In genomic region chr18:50297621-50298442, GRCh38 we compare ENCODE assay signal across 8 cellular contexts. TPM values are rescaled to one million over a fixed set of nuclear protein-coding genes. Genes with fewer than 3 reads are reported as not detected.
DNase-seq lines count a peak whose midpoint lies in the region; ATAC-seq and TF ChIP-seq lines count a peak whose summit lies in the region.

No MANE protein-coding gene starts in this region.

- TF ChIP-seq CTCF in progenitor cell of endocrine pancreas (IDR thresholded peaks at IDR 0.05; ENCODE audit: unreplicated experiment) = no peak
- no peak for TF ChIP-seq CTCF in Caco-2 (IDR thresholded peaks at IDR 0.05; ENCODE audit: insufficient read depth in 1 of 2, low read depth in 1 of 2, low read length in 1 of 2, severe bottlenecking in 1 of 2, unreplicated experiment in 1 of 2)

- CTCF ChIA-PET in Caco-2 (lab: Charles Lee) = no interaction called here

- H3K4me1 ChIP-seq in HUES48 (ENCODE audit: control insufficient read depth, insufficient read depth, low read length) (no peaks in the 10 kb centered on the region), right cardiac atrium (ENCODE audit: control insufficient read depth, insufficient read depth, low read length) (no peaks in the 10 kb centered on the region), Caco-2 (no peaks in the 10 kb centered on the region)

- ATAC-seq in GM21447 (IDR thresholded peaks at IDR 0.05; ENCODE audit: unreplicated experiment) = peak; percentile 100
- ATAC-seq in SK-N-SH treated with all-trans-retinoic acid at 6 μM for 48 hours = peak; percentile 97
- peak; percentile 93 to 98 for ATAC-seq in right cardiac atrium

- H3K9me3 Mint-ChIP-seq in progenitor cell of endocrine pancreas (ENCODE audit: low read depth) (no peaks in the 10 kb centered on the region), Caco-2 (ENCODE audit: unreplicated experiment) (no peaks in the 10 kb centered on the region)

- no peaks in the 10 kb centered on the region for H3K36me3 ChIP-seq in HUES48 (ENCODE audit: control insufficient read depth, insufficient read depth, low read length)
- no peaks in the 10 kb centered on the region for H3K36me3 ChIP-seq in Caco-2 (ENCODE audit: control insufficient read depth, insufficient read depth, low read length)

- peaks cover 10% of the 10 kb centered on the region for H3K27me3 ChIP-seq in HUES48 (ENCODE audit: control insufficient read depth, insufficient read depth, low read length)
- no peaks in the 10 kb centered on the region for H3K27me3 ChIP-seq in right cardiac atrium (ENCODE audit: control insufficient read depth, insufficient read depth)
- H3K27me3 ChIP-seq in Caco-2 (replicated peaks; ENCODE audit: control insufficient read depth, insufficient read depth, low read length) = no peaks in the 10 kb centered on the region

- H3K27ac Mint-ChIP-seq in progenitor cell of endocrine pancreas = no peak overlapping the region
- no peak overlapping the region for H3K27ac Mint-ChIP-seq in Caco-2 (ENCODE audit: unreplicated experiment)

- DNase-seq in DMS153 treated with DMSO at 0.1 percent for 48 hours (lab: John Stamatoyannopoulos, UW; ENCODE audit: unreplicated experiment) = peak; percentile 65
- DNase-seq in amygdala (lab: John Stamatoyannopoulos, UW) = peak in 48 of 56 donors; percentile 11 to 80 (median 49)
- DNase-seq in right cardiac atrium = peak; percentile 83 to 92 (median 89)
- DNase-seq in progenitor cell of endocrine pancreas (ENCODE audit: low spot score, unreplicated experiment) = no peak
- DNase-seq in Caco-2 = no peak

- H3K4me3 ChIP-seq in HUES48 (ENCODE audit: low read depth, low read length) (peak overlapping the region; percentile 57), right cardiac atrium (ENCODE audit: low read length) (peak overlapping the region; percentile 39), Caco-2 (ENCODE audit: low read depth, low read length) (no peak overlapping the region)

- BruUV-seq in Caco-2 (replicated peaks; lab: Mats Ljungman, UMichigan) = no TSS peak

- intact Hi-C loops in right cardiac atrium (cut with DNase I) (no loop called here), Caco-2 (cut with micrococcal nuclease; ENCODE audit: unreplicated experiment) (no loop called here)

- 10% methylated on average over 28 of the region's 28 CpGs for WGBS in right cardiac atrium

- H3K27me3 Mint-ChIP-seq in progenitor cell of endocrine pancreas = peaks cover 8% of the 10 kb centered on the region
- H3K27me3 Mint-ChIP-seq in Caco-2 (ENCODE audit: insufficient read depth, unreplicated experiment) = peaks cover 3% of the 10 kb centered on the region

- H3K4me1 Mint-ChIP-seq in progenitor cell of endocrine pancreas (ENCODE audit: low read depth) = peaks cover 8% of the 10 kb centered on the region
- H3K4me1 Mint-ChIP-seq in Caco-2 (ENCODE audit: low read depth, unreplicated experiment) = no peaks in the 10 kb centered on the region

- H3K9me3 ChIP-seq in HUES48 (ENCODE audit: control insufficient read depth, insufficient read depth, low read length) = no peaks in the 10 kb centered on the region
- H3K9me3 ChIP-seq in right cardiac atrium (ENCODE audit: control insufficient read depth, low read length) = no peaks in the 10 kb centered on the region
- H3K9me3 ChIP-seq in Caco-2 = no peaks in the 10 kb centered on the region

- POLR2A ChIA-PET in Caco-2 (lab: Charles Lee) = no interaction called here

- H3K9ac ChIP-seq in HUES48 (ENCODE audit: low read depth, low read length) = no peak overlapping the region

- H3K36me3 Mint-ChIP-seq in progenitor cell of endocrine pancreas (ENCODE audit: insufficient read depth) = no peaks in the 10 kb centered on the region
- H3K36me3 Mint-ChIP-seq in Caco-2 (ENCODE audit: insufficient read depth, unreplicated experiment) = no peaks in the 10 kb centered on the region

- H3K27ac ChIP-seq in HUES48 (ENCODE audit: low read depth, low read length) (no peak overlapping the region), right cardiac atrium (ENCODE audit: low read length) (no peak overlapping the region)

- peak overlapping the region; percentile 80 for H3K4me3 Mint-ChIP-seq in progenitor cell of endocrine pancreas (ENCODE audit: low read depth)
- H3K4me3 Mint-ChIP-seq in Caco-2 (ENCODE audit: unreplicated experiment) = no peak overlapping the region

TF ChIP-seq in SK-N-SH treated with all-trans-retinoic acid at 6 μM for 48 hours, 23 proteins besides CTCF, POLR2A, EP300 and RAD21:
- TF ChIP-seq TSHZ2 (CRISPR knock-in tag; IDR thresholded peaks at IDR 0.05) (0 out of 2 replicates have a peak, but pooled peaks have one; percentile 8), ESRRG (CRISPR knock-in tag; IDR thresholded peaks at IDR 0.05) (no peak)
TF ChIP-seq in SK-N-SH treated with all-trans-retinoic acid at 6 μM for 48 hours: peak in this region for 1.

RNA-seq across cellular contexts. Expression of gene CXXC1, which starts 10.3 kb away (rescaled TPM):
- total RNA-seq in right cardiac atrium = 10 to 100 TPM; 31.9 to 52.3 (median 42.1) TPM
- 34.2 TPM for polyA plus RNA-seq in right cardiac atrium
- 109 and 118 TPM in 2 replicates for total RNA-seq in progenitor cell of endocrine pancreas
- total RNA-seq in Caco-2 (2022) = 37.7 and 41.5 TPM in 2 replicates

RNA-seq across cellular contexts. Expression of gene MBD1, which starts 16.5 kb away (rescaled TPM):
- total RNA-seq in right cardiac atrium (10 to 100 TPM; 44.7 to 59.7 (median 55.9) TPM), progenitor cell of endocrine pancreas (89.6 and 96.0 TPM in 2 replicates), Caco-2 (2022) (31.1 and 34.7 TPM in 2 replicates)
- polyA plus RNA-seq in right cardiac atrium = 30.3 TPM

RNA-seq across cellular contexts. Expression of gene CFAP53, which starts 31.5 kb away (rescaled TPM):
- total RNA-seq in right cardiac atrium = under 1 TPM; 0.23 to 0.56 (median 0.29) TPM
- 0.34 TPM for polyA plus RNA-seq in right cardiac atrium
- total RNA-seq in progenitor cell of endocrine pancreas = 1.5 and 1.7 TPM in 2 replicates
- total RNA-seq in Caco-2 (2022) = 0.23 TPM in 1 of 2 replicates, not detected in the other

Comparison
In these comparisons a context has a peak if more than half of its experiments do, and no peak if none do; other contexts are left out.
1. DNase-seq: peak in DMS153 treated with DMSO at 0.1 percent for 48 hours (single experiment), amygdala (48 of 56) and right cardiac atrium (3 of 3); none in progenitor cell of endocrine pancreas (single experiment) and Caco-2 (0 of 2).
2. Peak in every context shown above with its lines, with median percentiles within 50 percentile points of each other: ATAC-seq.